1 cellular context compared by ENCODE assay signal in genomic region chr15:71153823-71154524, GRCh38.
TF ChIP-seq lines count a peak whose summit lies in the region.

No MANE protein-coding gene starts in this region.

TF ChIP-seq in GM23338, 12 proteins besides CTCF, POLR2A, EP300 and RAD21:
- TF ChIP-seq ZNF462 (CRISPR knock-in tag; IDR thresholded peaks at IDR 0.05) (no peak), CREB1 (CRISPR knock-in tag; IDR thresholded peaks at IDR 0.05; ENCODE audit: low read depth) (no peak), REST (IDR thresholded peaks at IDR 0.05; ENCODE audit: unreplicated experiment) (no peak), STAT1 (IDR thresholded peaks at IDR 0.05; ENCODE audit: unreplicated experiment) (no peak), ZNF114 (CRISPR knock-in tag; IDR thresholded peaks at IDR 0.05) (no peak), JUNB (IDR thresholded peaks at IDR 0.05; ENCODE audit: unreplicated experiment) (no peak), POLR2AphosphoS5 (IDR thresholded peaks at IDR 0.05; ENCODE audit: low read depth) (no peak), ETS1 (IDR thresholded peaks at IDR 0.05) (no peak)
